27 cellular contexts compared by ENCODE assay signal in genomic region chr11:85536438-85536837, GRCh38.
"Had no signal": no experiment of that assay in that cellular context is flagged by ENCODE, and none has a peak within 500 bp of the region (broad histone marks: within the 10 kb centered on the region; RNA-seq: fewer than 3 reads in every experiment).

No MANE protein-coding gene starts in this region.

- H3K27ac Mint-ChIP-seq: dendritic cell treated with granulocyte-macrophage colony-stimulating factor and Interleukin-4, amounts not matched to agents 40 ng/mL and 50 ng/mL, for 4 days; effector memory CD8-positive, alpha-beta T cell; endodermal cell had no signal

- DNase-seq: colonic mucosa; cortex of kidney; dermis blood vessel endothelial cell; dorsolateral prefrontal cortex; effector CD4-positive, alpha-beta T cell; effector CD8-positive, alpha-beta T cell; effector memory CD4-positive, alpha-beta T cell; effector memory CD8-positive, alpha-beta T cell; endodermal cell; erythroblast; foreskin fibroblast; foreskin keratinocyte; foreskin melanocyte; gastrocnemius medialis; glutamatergic neuron; head of caudate nucleus; heart left ventricle; heart right ventricle had no signal

- H3K27me3 ChIP-seq: colonic mucosa, dorsolateral prefrontal cortex, esophagus muscularis mucosa, foreskin keratinocyte, gastrocnemius medialis, gastroesophageal sphincter, heart left ventricle, heart right ventricle had no signal

- H3K4me3 ChIP-seq: colonic mucosa, coronary artery, dorsolateral prefrontal cortex, esophagus muscularis mucosa, gastrocnemius medialis, gastroesophageal sphincter, heart left ventricle, heart right ventricle had no signal

- H3K27me3 Mint-ChIP-seq: dendritic cell treated with granulocyte-macrophage colony-stimulating factor and Interleukin-4, amounts not matched to agents 40 ng/mL and 50 ng/mL, for 4 days had no signal

- FAIRE-seq: colon, endometrium, endothelial cell of umbilical vein, frontal cortex had no signal

- H3K27ac ChIP-seq: colonic mucosa, coronary artery, dorsolateral prefrontal cortex, epithelial cell of prostate, esophagus muscularis mucosa, foreskin keratinocyte, gastrocnemius medialis, gastroesophageal sphincter, heart left ventricle, heart right ventricle had no signal

- H3K36me3 ChIP-seq: colonic mucosa had no signal

- H3K9me3 ChIP-seq: colonic mucosa, gastroesophageal sphincter had no signal

- H3K4me1 ChIP-seq: colonic mucosa, foreskin keratinocyte, gastroesophageal sphincter had no signal

- H3K4me3 Mint-ChIP-seq: dendritic cell treated with granulocyte-macrophage colony-stimulating factor and Interleukin-4, amounts not matched to agents 40 ng/mL and 50 ng/mL, for 4 days; effector memory CD8-positive, alpha-beta T cell; endodermal cell had no signal
